Comparison of ENCODE assay signal across 1 cellular context in genomic region chr7:1056006-1056784, GRCh38.
TF ChIP-seq lines count a peak whose summit lies in the region.

No MANE protein-coding gene starts in this region.

TF ChIP-seq in SK-N-SH, 30 proteins besides CTCF, POLR2A, EP300 and RAD21 (continued from another document):
- TF ChIP-seq IRF3 (IDR thresholded peaks at IDR 0.05; ENCODE audit: low read depth, low read length) (no peak), JUND (IDR thresholded peaks at IDR 0.05) (no peak), SMC3 (IDR thresholded peaks at IDR 0.05; ENCODE audit: low read depth, low read length) (no peak), ZBTB33 (IDR thresholded peaks at IDR 0.05; ENCODE audit: borderline replicate concordance, low read depth) (no peak), SIN3A (IDR thresholded peaks at IDR 0.05; ENCODE audit: borderline replicate concordance, low read depth, low read length) (no peak), TEAD4 (IDR thresholded peaks at IDR 0.05; ENCODE audit: borderline replicate concordance, insufficient read depth) (no peak), GATA2 (CRISPR knock-in tag; IDR thresholded peaks at IDR 0.05) (no peak), TCF12 (IDR thresholded peaks at IDR 0.05) (no peak), MXI1 (IDR thresholded peaks at IDR 0.05; ENCODE audit: low read depth, low read length) (no peak)
